13 cellular contexts compared by ENCODE assay signal in genomic region chr16:16083421-16084156, GRCh38.
DNase-seq lines count a peak whose midpoint lies in the region; ATAC-seq, FAIRE-seq and TF ChIP-seq lines count a peak whose summit lies in the region.
"Had no signal": no experiment of that assay in that cellular context is flagged by ENCODE, and none has a peak within 500 bp of the region (broad histone marks: within the 10 kb centered on the region; RNA-seq: fewer than 3 reads in every experiment).

No MANE protein-coding gene starts in this region.

- TF ChIP-seq RAD21 in K562 (CRISPR knock-in tag; conservative IDR thresholded peaks at IDR 0.05 in 1 of 2, IDR thresholded peaks at IDR 0.05 in 1 of 2), result no peak

- intact Hi-C loops in K562 (cut with micrococcal nuclease), result no loop called here

- H3K4me2 ChIP-seq in K562 (ENCODE audit: insufficient read depth, low read length), result no peak overlapping the region

- peak; percentile 80 for FAIRE-seq in K562 (lab: Jason Lieb, UNC)
- FAIRE-seq: endometrium had no signal

- CTCF ChIA-PET in K562 (lab: Yijun Ruan, JAX; ENCODE audit: low intra/inter-chr PET ratio), result no interaction called here

- POLR2A ChIA-PET in K562 (lab: Yijun Ruan, JAX), result interaction anchor here (0.7 to 1.3 kb wide), 3 partner anchors 34 to 89 kb away, joined by 3 to 5 read pairs (median 3); no protein-coding TSS in a partner anchor

- H3K36me3 ChIP-seq in K562 (ENCODE audit: control insufficient read depth, insufficient read depth, low read length), result peaks cover 81% of the 10 kb centered on the region; the same call in 2 of the 3 replicates

- whole genome bisulfite sequencing in K562 (ENCODE audit: insufficient coverage, low coverage, missing lambda C conversion rate), result 96% methylated on average over 9 of the region's 10 CpGs

- no peaks in the 10 kb centered on the region for H3K79me2 ChIP-seq in K562 (ENCODE audit: control insufficient read depth, insufficient read depth, low read length)

- no peak overlapping the region for H2AFZ ChIP-seq in K562 (ENCODE audit: low read depth, low read length)

- no TSS peak for BruUV-seq in K562 (replicated peaks; lab: Mats Ljungman, UMichigan)

- TF ChIP-seq EP300 in K562 (IDR thresholded peaks at IDR 0.05; ENCODE audit: low read length), result no peak

- no peaks in the 10 kb centered on the region for H4K20me1 ChIP-seq in K562 (replicated peaks; ENCODE audit: control insufficient read depth, insufficient read depth, low read length)

- peak; percentile 35 for DNase-seq in NK-92 treated with Interleukin-12 subunit alpha and Interleukin-12 subunit beta, amount 100 ng/mL, for 24 hours (lab: John Stamatoyannopoulos, UW)
- no peak for DNase-seq in NK-92 (lab: John Stamatoyannopoulos, UW; ENCODE audit: unreplicated experiment)
- peak; percentile 66 for DNase-seq in NOMO-1 treated with DMSO at 0.1 percent for 48 hours (lab: John Stamatoyannopoulos, UW; ENCODE audit: unreplicated experiment)
- DNase-seq in K562 (ENCODE audit: extremely low read depth in 1 of 4, low spot score in 3 of 4), result peak; percentile 58 to 66 (median 62)
- DNase-seq in stimulated activated CD4-positive, alpha-beta T cell treated with anti-CD3 and anti-CD28 coated beads, Interleukin-2, amount 100 ng/mL, for 24 hours, result peak; percentile 17 to 31
- no peak for DNase-seq in superior temporal gyrus (ENCODE audit: extremely low spot score)
- DNase-seq in NCI-H2171 (lab: John Stamatoyannopoulos, UW), result no peak
- DNase-seq: HCEC 1CT, retina, substantia nigra had no signal

- no peak for TF ChIP-seq POLR2A in K562 (conservative IDR thresholded peaks at IDR 0.05)

- H3K9me1 ChIP-seq in K562 (ENCODE audit: control insufficient read depth, insufficient read depth, low read length), result no peaks in the 10 kb centered on the region

- in situ Hi-C loops in K562 (cut with MboI), result no loop called here

- H3K4me3 ChIP-seq in K562, result no peak overlapping the region

- TF ChIP-seq CTCF in K562 (IDR thresholded peaks at IDR 0.05 in 2 of 3, conservative IDR thresholded peaks at IDR 0.05 in 1 of 3; ENCODE audit: insufficient read depth in 2 of 3, low read depth in 1 of 3, low read length in 3 of 3), result no peak

- no peak overlapping the region for H3K9ac ChIP-seq in K562 (ENCODE audit: insufficient read depth in 1 of 2, low read depth in 2 of 2, low read length in 2 of 2)

- ATAC-seq in K562 (peak; percentile 48; the same call in 1 of the 3 replicates), HG02763 (IDR thresholded peaks at IDR 0.05; ENCODE audit: unreplicated experiment) (no peak)
- ATAC-seq: left lobe of liver had no signal

- no peak overlapping the region for H3K27ac ChIP-seq in K562 (ENCODE audit: extremely low read depth, low read depth, low read length)

- peaks cover 7% of the 10 kb centered on the region for H3K9me3 ChIP-seq in K562 (replicated peaks; ENCODE audit: control insufficient read depth, insufficient read depth, low read depth, low read length)

- no peaks in the 10 kb centered on the region for H3K27me3 ChIP-seq in K562 (ENCODE audit: control insufficient read depth in 2 of 2, insufficient read depth in 2 of 2, low read length in 2 of 2)

- peaks cover 0 to 3% of the 10 kb centered on the region in 2 experiments; a peak in 1 of 5 replicates for H3K4me1 ChIP-seq in K562 (replicated peaks in 1 of 2; ENCODE audit: control insufficient read depth in 2 of 2, insufficient read depth in 2 of 2, low read length in 2 of 2)

TF ChIP-seq in K562, 482 proteins besides CTCF, POLR2A, EP300 and RAD21 (continues in another document):
- TF ChIP-seq NRF1 (conservative IDR thresholded peaks at IDR 0.05 in 1 of 2, IDR thresholded peaks at IDR 0.05 in 1 of 2) (no peak), ARID1B (IDR thresholded peaks at IDR 0.05) (no peak), GABPA (tag; conservative IDR thresholded peaks at IDR 0.05; ENCODE audit: low read depth) (no peak), NBN (IDR thresholded peaks at IDR 0.05; ENCODE audit: low read depth) (no peak), MITF (IDR thresholded peaks at IDR 0.05) (peak; percentile 17; the same call in 1 of the 2 replicates), POLR2B (IDR thresholded peaks at IDR 0.05; ENCODE audit: low read depth, partially characterized antibody) (no peak), MLX (CRISPR knock-in tag; conservative IDR thresholded peaks at IDR 0.05) (no peak), ZNF764 (CRISPR knock-in tag; IDR thresholded peaks at IDR 0.05; ENCODE audit: low read depth) (no peak), ZNF589 (CRISPR knock-in tag; IDR thresholded peaks at IDR 0.05; ENCODE audit: low read depth) (no peak), GABPB1 (CRISPR knock-in tag; IDR thresholded peaks at IDR 0.05) (no peak), ZNF561 (CRISPR knock-in tag; conservative IDR thresholded peaks at IDR 0.05) (no peak), TCF7L2 (IDR thresholded peaks at IDR 0.05; ENCODE audit: low read depth, low read length) (no peak), ZNF24 (IDR thresholded peaks at IDR 0.05) (no peak), MEIS2 (IDR thresholded peaks at IDR 0.05; ENCODE audit: partially characterized antibody) (peak; percentile 71), U2AF1 (optimal IDR thresholded peaks at IDR 0.05; ENCODE audit: low read depth, low read length) (no peak), CBX3 (IDR thresholded peaks at IDR 0.05; ENCODE audit: borderline replicate concordance in 1 of 2, low read length in 2 of 2) (peak in 1 of 2 experiments; percentile 67; a peak in 1 of 3 replicates), SIRT6 (IDR thresholded peaks at IDR 0.05; ENCODE audit: low read depth, low read length) (no peak), MEF2D (tag; conservative IDR thresholded peaks at IDR 0.05; ENCODE audit: low read depth) (no peak), RAD51 (IDR thresholded peaks at IDR 0.05; ENCODE audit: borderline replicate concordance, low read depth) (peak; percentile 97), SRSF9 (IDR thresholded peaks at IDR 0.05; ENCODE audit: borderline replicate concordance, low read depth, low read length) (no peak), THAP7 (CRISPR knock-in tag; IDR thresholded peaks at IDR 0.05) (no peak), COPS2 (conservative IDR thresholded peaks at IDR 0.05) (no peak), ZNF586 (CRISPR knock-in tag; conservative IDR thresholded peaks at IDR 0.05) (no peak), ZNF449 (CRISPR knock-in tag; IDR thresholded peaks at IDR 0.05) (no peak), RCOR1 (IDR thresholded peaks at IDR 0.05; ENCODE audit: borderline replicate concordance in 1 of 2, low read depth in 2 of 2, low read length in 2 of 2) (0 out of 4 replicates have a peak, but pooled peaks of 1 of the 2 experiments have one; percentile 12), SRF (CRISPR knock-in tag; IDR thresholded peaks at IDR 0.05) (no peak), TFE3 (CRISPR knock-in tag; IDR thresholded peaks at IDR 0.05) (peak; percentile 97)

Comparison
In these comparisons a context has a peak if more than half of its experiments do, and no peak if none do; other contexts are left out.
1. DNase-seq: peak in NK-92 treated with Interleukin-12 subunit alpha and Interleukin-12 subunit beta, amount 100 ng/mL, for 24 hours (single experiment), NOMO-1 treated with DMSO at 0.1 percent for 48 hours (single experiment), K562 (4 of 4) and stimulated activated CD4-positive, alpha-beta T cell treated with anti-CD3 and anti-CD28 coated beads, Interleukin-2, amount 100 ng/mL, for 24 hours (2 of 2); none in NK-92 (single experiment), superior temporal gyrus (single experiment) and NCI-H2171 (single experiment).